In the genomic region with DNA sequence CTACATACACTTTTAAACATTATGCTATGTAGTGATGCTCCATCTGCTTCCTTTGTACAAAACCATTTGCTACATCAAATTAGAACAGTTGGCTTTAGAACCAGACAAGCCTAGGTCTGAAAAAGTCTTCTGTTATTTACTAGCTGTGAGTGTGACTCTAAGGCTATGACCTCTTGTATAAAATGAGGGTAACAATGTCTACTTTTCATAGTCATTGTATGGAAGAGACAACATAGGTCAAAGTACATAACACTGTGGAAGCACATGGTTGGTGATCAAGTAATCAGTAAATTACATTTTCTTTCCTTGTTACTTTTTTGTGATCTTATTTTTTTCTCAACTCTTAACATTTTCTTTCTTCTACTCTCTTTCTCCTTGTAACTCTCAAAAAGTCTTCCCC, we compare ENCODE assay signal across 16 cellular contexts.
"Had no signal": no experiment of that assay in that cellular context is flagged by ENCODE, and none has a peak within 500 bp of the region (broad histone marks: within the 10 kb centered on the region; RNA-seq: fewer than 3 reads in every experiment).

No MANE protein-coding gene starts in this region.

- H3K27me3 ChIP-seq: esophagus squamous epithelium, neutrophil, testis, tibial nerve, upper lobe of right lung, vagina had no signal

- H3K4me3 Mint-ChIP-seq: dendritic cell treated with granulocyte-macrophage colony-stimulating factor and Interleukin-4, amounts not matched to agents 40 ng/mL and 50 ng/mL, for 4 days; effector memory CD8-positive, alpha-beta T cell; naive thymus-derived CD8-positive, alpha-beta T cell; stimulated activated naive B cell treated with anti-CD40 and anti-IgM and Interleukin-4, amounts not matched to agents 10 μg/mL and 1 μg/mL and 100 μg/mL, for 72 hours; stimulated activated naive CD8-positive, alpha-beta T cell treated with anti-CD3 and anti-CD28 coated beads, Interleukin-15, amount 100 ng/mL, for 72 hours had no signal

- H3K36me3 ChIP-seq: neutrophil, upper lobe of right lung had no signal

- H3K4me1 ChIP-seq: testis, tibial nerve, upper lobe of right lung, vagina had no signal

- H3K4me3 ChIP-seq: esophagus squamous epithelium, testis, tibial nerve, upper lobe of right lung, vagina had no signal

- ATAC-seq: effector memory CD8-positive, alpha-beta T cell; naive thymus-derived CD8-positive, alpha-beta T cell; sciatic nerve; stimulated activated naive B cell treated with anti-CD40 and anti-IgM and Interleukin-4, amounts not matched to agents 10 μg/mL and 1 μg/mL and 100 μg/mL, for 72 hours; stimulated activated naive CD8-positive, alpha-beta T cell treated with anti-CD3 and anti-CD28 coated beads, Interleukin-15, amount 100 ng/mL, for 72 hours; upper lobe of right lung had no signal

- H3K9me3 Mint-ChIP-seq: dendritic cell treated with granulocyte-macrophage colony-stimulating factor and Interleukin-4, amounts not matched to agents 40 ng/mL and 50 ng/mL, for 4 days; effector memory CD8-positive, alpha-beta T cell; stimulated activated naive B cell treated with anti-CD40 and anti-IgM and Interleukin-4, amounts not matched to agents 10 μg/mL and 1 μg/mL and 100 μg/mL, for 72 hours; stimulated activated naive CD8-positive, alpha-beta T cell treated with anti-CD3 and anti-CD28 coated beads, Interleukin-15, amount 100 ng/mL, for 72 hours had no signal

- H3K27me3 Mint-ChIP-seq: dendritic cell treated with granulocyte-macrophage colony-stimulating factor and Interleukin-4, amounts not matched to agents 40 ng/mL and 50 ng/mL, for 4 days; effector memory CD8-positive, alpha-beta T cell; naive thymus-derived CD8-positive, alpha-beta T cell; stimulated activated naive B cell treated with anti-CD40 and anti-IgM and Interleukin-4, amounts not matched to agents 10 μg/mL and 1 μg/mL and 100 μg/mL, for 72 hours; stimulated activated naive CD8-positive, alpha-beta T cell treated with anti-CD3 and anti-CD28 coated beads, Interleukin-15, amount 100 ng/mL, for 72 hours had no signal

- H3K27ac Mint-ChIP-seq: dendritic cell treated with granulocyte-macrophage colony-stimulating factor and Interleukin-4, amounts not matched to agents 40 ng/mL and 50 ng/mL, for 4 days; naive thymus-derived CD8-positive, alpha-beta T cell; stimulated activated naive B cell treated with anti-CD40 and anti-IgM and Interleukin-4, amounts not matched to agents 10 μg/mL and 1 μg/mL and 100 μg/mL, for 72 hours; stimulated activated naive CD8-positive, alpha-beta T cell treated with anti-CD3 and anti-CD28 coated beads, Interleukin-15, amount 100 ng/mL, for 72 hours had no signal

- H3K4me1 Mint-ChIP-seq: stimulated activated naive CD8-positive, alpha-beta T cell treated with anti-CD3 and anti-CD28 coated beads, Interleukin-15, amount 100 ng/mL, for 72 hours had no signal

- H3K9me3 ChIP-seq: esophagus squamous epithelium, neutrophil, testis, tibial nerve, upper lobe of right lung, vagina had no signal

- H3K27ac ChIP-seq: esophagus squamous epithelium, neutrophil, testis, tibial nerve, upper lobe of right lung, vagina had no signal

- DNase-seq: effector memory CD8-positive, alpha-beta T cell; esophagus squamous epithelium; hippocampal formation; naive thymus-derived CD8-positive, alpha-beta T cell; posterior cingulate gyrus; stimulated activated CD4-positive, alpha-beta T cell treated with anti-CD3 and anti-CD28 coated beads, Interleukin-2, amount 100 ng/mL, for 24 hours; stimulated activated CD4-positive, alpha-beta T cell treated with anti-CD3 and anti-CD28 coated beads, Interleukin-4, amount 100 ng/mL, for 4 hours; stimulated activated naive B cell treated with anti-CD40 and anti-IgM and Interleukin-4, amounts not matched to agents 10 μg/mL and 1 μg/mL and 100 μg/mL, for 72 hours; stimulated activated naive CD8-positive, alpha-beta T cell treated with anti-CD3 and anti-CD28 coated beads, Interleukin-15, amount 100 ng/mL, for 72 hours; testis; upper lobe of right lung had no signal
